ENCODE assay signal across 9 cellular contexts in genomic region chr14:59630281-59630963, GRCh38. TPM values are rescaled to one million over a fixed set of nuclear protein-coding genes. Genes with fewer than 3 reads are reported as not detected.
DNase-seq lines count a peak whose midpoint lies in the region; ATAC-seq and TF ChIP-seq lines count a peak whose summit lies in the region.
"Had no signal": no experiment of that assay in that cellular context is flagged by ENCODE, and none has a peak within 500 bp of the region (broad histone marks: within the 10 kb centered on the region; RNA-seq: fewer than 3 reads in every experiment).

No MANE protein-coding gene starts in this region.

- no peaks in the 10 kb centered on the region for H3K36me3 ChIP-seq in sigmoid colon

- intact Hi-C loops in sciatic nerve (cut with DNase I) (no loop called here), sigmoid colon (cut with DNase I) (no loop called here)

- TF ChIP-seq CTCF in sigmoid colon (IDR thresholded peaks at IDR 0.05): no peak

- H3K4me1 ChIP-seq in sigmoid colon: peaks cover 0 to 8% (median 2%) of the 10 kb centered on the region in 4 donors

- no peak overlapping the region for H3K27ac ChIP-seq in sigmoid colon
- H3K27ac ChIP-seq: 22Rv1 had no signal

- no peak for TF ChIP-seq EP300 in sigmoid colon (IDR thresholded peaks at IDR 0.05)

- ATAC-seq in sciatic nerve (peak; percentile 42), GM21529 (IDR thresholded peaks at IDR 0.05; ENCODE audit: unreplicated experiment) (no peak)

- TF ChIP-seq POLR2A in sigmoid colon (IDR thresholded peaks at IDR 0.05): no peak

- H3K4me3 ChIP-seq in sigmoid colon: peak overlapping the region in 2 of 4 donors; percentile 21 to 29

- no peaks in the 10 kb centered on the region for H3K9me3 ChIP-seq in sigmoid colon

- DNase-seq in DMS 273 (lab: John Stamatoyannopoulos, UW; ENCODE audit: unreplicated experiment) (peak; percentile 88), DMS 273 treated with DMSO at 0.1 percent for 48 hours (lab: John Stamatoyannopoulos, UW) (no peak), SK-N-DZ (ENCODE audit: low spot score) (peak; percentile 38), globus pallidus (ENCODE audit: low spot score) (peak; percentile 36), sciatic nerve (ENCODE audit: low spot score) (no peak), sigmoid colon (no peak)
- no peak for DNase-seq in NK-92 treated with Interleukin-12 subunit alpha and Interleukin-12 subunit beta, amount 100 ng/mL, for 24 hours (lab: John Stamatoyannopoulos, UW)

- WGBS in sigmoid colon, 2 donors: 2 to 3% methylated on average over 57 of the region's 57 CpGs

- peaks cover 0 to 36% (median 10%) of the 10 kb centered on the region in 3 donors for H3K27me3 ChIP-seq in sigmoid colon

RNA-seq across cellular contexts. Expression of gene CCDC175, which starts 53.8 kb away (rescaled TPM):
- polyA plus RNA-seq in SK-N-DZ (2014; cell fraction: cytosol; rRNA removed): not detected in 2 replicates
- not detected in 2 replicates for polyA plus RNA-seq in SK-N-DZ (2014; cell fraction: nucleus; rRNA removed)
- total RNA-seq in sciatic nerve (not detected), sigmoid colon (not detected)
- not detected for polyA plus RNA-seq in sigmoid colon

Comparison
In these comparisons a context has a peak if more than half of its experiments do, and no peak if none do; other contexts are left out.
1. DNase-seq: peak in DMS 273 (single experiment), SK-N-DZ (single experiment) and globus pallidus (single experiment); none in DMS 273 treated with DMSO at 0.1 percent for 48 hours (single experiment), sciatic nerve (single experiment), sigmoid colon (single experiment) and NK-92 treated with Interleukin-12 subunit alpha and Interleukin-12 subunit beta, amount 100 ng/mL, for 24 hours (single experiment).